8 cellular contexts compared by ENCODE assay signal in genomic region chr1:110106013-110106941, GRCh38. TPM values are rescaled to one million over a fixed set of nuclear protein-coding genes. Genes with fewer than 3 reads are reported as not detected.
A peak's percentile ranks its signal among the peaks of the same experiment; 100 is the strongest.
DNase-seq lines count a peak whose midpoint lies in the region; ATAC-seq lines count a peak whose summit lies in the region.

No MANE protein-coding gene starts in this region.

- H2AK5ac ChIP-seq in mesendoderm (ENCODE audit: low read length) = no peak overlapping the region

- H3K27ac Mint-ChIP-seq in activated CD4-positive, alpha-beta memory T cell treated with anti-CD3 and anti-CD28 coated beads, Interleukin-2, amount 10 ng/mL, durations not matched to agents 7 days and 5 days = no peak overlapping the region
- H3K27ac Mint-ChIP-seq in effector memory CD8-positive, alpha-beta T cell = no peak overlapping the region
- H3K27ac Mint-ChIP-seq in stimulated activated effector memory CD8-positive, alpha-beta T cell treated with anti-CD3 and anti-CD28 coated beads, Interleukin-12 subunit alpha, Interleukin-12 subunit beta, amount 100 ng/mL, for 72 hours = no peak overlapping the region

- H2BK15ac ChIP-seq in mesendoderm (replicated peaks; ENCODE audit: low read depth) = no peak overlapping the region

- no peaks in the 10 kb centered on the region for H3K36me3 ChIP-seq in mesendoderm (ENCODE audit: control insufficient read depth, insufficient read depth, low read length)

- peak overlapping the region; percentile 53 for H3K56ac ChIP-seq in mesendoderm (ENCODE audit: low read length)

- no CpG with 5 or more reads among the region's 8 CpGs for WGBS in mesendoderm (ENCODE audit: extremely low coverage, insufficient coverage, low lambda C conversion rate)

- H4K8ac ChIP-seq in mesendoderm (ENCODE audit: low read depth, low read length) = no peak overlapping the region

- no peak overlapping the region for H2BK5ac ChIP-seq in mesendoderm (ENCODE audit: low read length)

- H3K4me1 Mint-ChIP-seq in activated CD4-positive, alpha-beta memory T cell treated with anti-CD3 and anti-CD28 coated beads, Interleukin-2, amount 10 ng/mL, durations not matched to agents 7 days and 5 days = no peaks in the 10 kb centered on the region
- no peaks in the 10 kb centered on the region for H3K4me1 Mint-ChIP-seq in effector memory CD8-positive, alpha-beta T cell (ENCODE audit: low read depth in 2 of 2)
- H3K4me1 Mint-ChIP-seq in stimulated activated effector memory CD8-positive, alpha-beta T cell treated with anti-CD3 and anti-CD28 coated beads, Interleukin-12 subunit alpha, Interleukin-12 subunit beta, amount 100 ng/mL, for 72 hours = no peaks in the 10 kb centered on the region

- no peaks in the 10 kb centered on the region for H3K27me3 ChIP-seq in mesendoderm (ENCODE audit: insufficient read depth, low read length, poor library complexity)

- no peaks in the 10 kb centered on the region for H3K9me3 Mint-ChIP-seq in activated CD4-positive, alpha-beta memory T cell treated with anti-CD3 and anti-CD28 coated beads, Interleukin-2, amount 10 ng/mL, durations not matched to agents 7 days and 5 days
- no peaks in the 10 kb centered on the region for H3K9me3 Mint-ChIP-seq in effector memory CD8-positive, alpha-beta T cell
- no peaks in the 10 kb centered on the region for H3K9me3 Mint-ChIP-seq in stimulated activated effector memory CD8-positive, alpha-beta T cell treated with anti-CD3 and anti-CD28 coated beads, Interleukin-12 subunit alpha, Interleukin-12 subunit beta, amount 100 ng/mL, for 72 hours

- H2BK120ac ChIP-seq in mesendoderm (ENCODE audit: low read depth, low read length) = no peak overlapping the region

- peaks cover 24% of the 10 kb centered on the region for H3K27me3 Mint-ChIP-seq in activated CD4-positive, alpha-beta memory T cell treated with anti-CD3 and anti-CD28 coated beads, Interleukin-2, amount 10 ng/mL, durations not matched to agents 7 days and 5 days
- peaks cover 27 to 41% of the 10 kb centered on the region in 2 donors for H3K27me3 Mint-ChIP-seq in effector memory CD8-positive, alpha-beta T cell

- no peak overlapping the region for H3K4me2 ChIP-seq in mesendoderm (ENCODE audit: low read length)

- H3K27ac ChIP-seq in mesendoderm (ENCODE audit: low read depth, low read length) = no peak overlapping the region

- no peak overlapping the region for H3K4me3 Mint-ChIP-seq in activated CD4-positive, alpha-beta memory T cell treated with anti-CD3 and anti-CD28 coated beads, Interleukin-2, amount 10 ng/mL, durations not matched to agents 7 days and 5 days
- H3K4me3 Mint-ChIP-seq in effector memory CD8-positive, alpha-beta T cell = no peak overlapping the region
- no peak overlapping the region for H3K4me3 Mint-ChIP-seq in stimulated activated effector memory CD8-positive, alpha-beta T cell treated with anti-CD3 and anti-CD28 coated beads, Interleukin-12 subunit alpha, Interleukin-12 subunit beta, amount 100 ng/mL, for 72 hours

- H3K9ac ChIP-seq in mesendoderm (ENCODE audit: low read length) = no peak overlapping the region

- no peaks in the 10 kb centered on the region for H3K79me2 ChIP-seq in mesendoderm (ENCODE audit: control insufficient read depth, insufficient read depth, low read length)

- H4K5ac ChIP-seq in mesendoderm (ENCODE audit: low read length) = no peak overlapping the region

- H3K23ac ChIP-seq in mesendoderm (ENCODE audit: low read length) = no peak overlapping the region

- CTCF ChIA-PET in activated CD4-positive, alpha-beta memory T cell treated with anti-CD3 and anti-CD28 coated beads, Interleukin-2, amount 10 ng/mL, durations not matched to agents 7 days and 5 days (lab: Charles Lee) = interaction anchor here (0.7 to 4.6 kb wide), 15 partner anchors 10 to 466 kb away, joined by 3 to 32 read pairs (median 7); no protein-coding TSS in a partner anchor

- H3K4me1 ChIP-seq in mesendoderm (ENCODE audit: control insufficient read depth, low read depth, low read length) = no peaks in the 10 kb centered on the region

- POLR2A ChIA-PET in activated CD4-positive, alpha-beta memory T cell treated with anti-CD3 and anti-CD28 coated beads, Interleukin-2, amount 10 ng/mL, durations not matched to agents 7 days and 5 days (lab: Charles Lee) = no interaction called here

- no peaks in the 10 kb centered on the region for H3K79me1 ChIP-seq in mesendoderm (ENCODE audit: low read length)

- no peaks in the 10 kb centered on the region for H3K36me3 Mint-ChIP-seq in activated CD4-positive, alpha-beta memory T cell treated with anti-CD3 and anti-CD28 coated beads, Interleukin-2, amount 10 ng/mL, durations not matched to agents 7 days and 5 days (ENCODE audit: low read depth)
- H3K36me3 Mint-ChIP-seq in effector memory CD8-positive, alpha-beta T cell (ENCODE audit: insufficient read depth) = no peaks in the 10 kb centered on the region
- no peaks in the 10 kb centered on the region for H3K36me3 Mint-ChIP-seq in stimulated activated effector memory CD8-positive, alpha-beta T cell treated with anti-CD3 and anti-CD28 coated beads, Interleukin-12 subunit alpha, Interleukin-12 subunit beta, amount 100 ng/mL, for 72 hours

- DNase-seq in DMS79 treated with DMSO at 0.1 percent for 48 hours (lab: John Stamatoyannopoulos, UW) (peak; percentile 62), NCI-H69 (lab: John Stamatoyannopoulos, UW) (peak; percentile 65), mesendoderm (peak; percentile 87)
- DNase-seq in activated CD4-positive, alpha-beta memory T cell treated with anti-CD3 and anti-CD28 coated beads, Interleukin-2, amount 10 ng/mL, durations not matched to agents 7 days and 5 days = peak; percentile 65
- peak; percentile 34 to 52 (median 39) for DNase-seq in effector memory CD8-positive, alpha-beta T cell
- peak; percentile 41 to 75 for DNase-seq in stimulated activated effector memory CD8-positive, alpha-beta T cell treated with anti-CD3 and anti-CD28 coated beads, Interleukin-12 subunit alpha, Interleukin-12 subunit beta, amount 100 ng/mL, for 72 hours (ENCODE audit: low spot score in 2 of 2)

- no peak overlapping the region for H3K18ac ChIP-seq in mesendoderm (ENCODE audit: low read length)

- no peak overlapping the region for H3K4me3 ChIP-seq in mesendoderm (ENCODE audit: low read length)

- no peak overlapping the region for H3K4ac ChIP-seq in mesendoderm (ENCODE audit: low read depth, low read length)

- ATAC-seq in HG02852 (IDR thresholded peaks at IDR 0.05; ENCODE audit: unreplicated experiment) (peak; percentile 72), GM18870 (IDR thresholded peaks at IDR 0.05; ENCODE audit: unreplicated experiment) (no peak)
- ATAC-seq in effector memory CD8-positive, alpha-beta T cell (replicated peaks) = peak; percentile 66
- peak; percentile 77 for ATAC-seq in stimulated activated effector memory CD8-positive, alpha-beta T cell treated with anti-CD3 and anti-CD28 coated beads, Interleukin-12 subunit alpha, Interleukin-12 subunit beta, amount 100 ng/mL, for 72 hours

RNA-seq across cellular contexts. Expression of gene UBL4B, which starts 6.0 kb away (rescaled TPM):
- total RNA-seq in activated CD4-positive, alpha-beta memory T cell treated with anti-CD3 and anti-CD28 coated beads, Interleukin-2, amount 10 ng/mL, durations not matched to agents 7 days and 5 days = not detected
- polyA plus RNA-seq in mesendoderm (2013, experiment 1 of 2) = 0.03 TPM
- polyA plus RNA-seq in mesendoderm (2013, experiment 2 of 2) = 0.04 TPM

RNA-seq across cellular contexts. Expression of gene ALX3, which starts 35.8 kb away (rescaled TPM):
- not detected for total RNA-seq in activated CD4-positive, alpha-beta memory T cell treated with anti-CD3 and anti-CD28 coated beads, Interleukin-2, amount 10 ng/mL, durations not matched to agents 7 days and 5 days
- polyA plus RNA-seq in mesendoderm (2013, experiment 1 of 2) = 0.21 TPM
- polyA plus RNA-seq in mesendoderm (2013, experiment 2 of 2) = 0.24 TPM

RNA-seq across cellular contexts. Expression of gene SLC6A17, which starts 44.0 kb away (rescaled TPM):
- total RNA-seq in activated CD4-positive, alpha-beta memory T cell treated with anti-CD3 and anti-CD28 coated beads, Interleukin-2, amount 10 ng/mL, durations not matched to agents 7 days and 5 days = not detected
- polyA plus RNA-seq in mesendoderm (2013, experiment 1 of 2) = 1.6 TPM
- 1.6 TPM for polyA plus RNA-seq in mesendoderm (2013, experiment 2 of 2)
